In the genomic region with DNA sequence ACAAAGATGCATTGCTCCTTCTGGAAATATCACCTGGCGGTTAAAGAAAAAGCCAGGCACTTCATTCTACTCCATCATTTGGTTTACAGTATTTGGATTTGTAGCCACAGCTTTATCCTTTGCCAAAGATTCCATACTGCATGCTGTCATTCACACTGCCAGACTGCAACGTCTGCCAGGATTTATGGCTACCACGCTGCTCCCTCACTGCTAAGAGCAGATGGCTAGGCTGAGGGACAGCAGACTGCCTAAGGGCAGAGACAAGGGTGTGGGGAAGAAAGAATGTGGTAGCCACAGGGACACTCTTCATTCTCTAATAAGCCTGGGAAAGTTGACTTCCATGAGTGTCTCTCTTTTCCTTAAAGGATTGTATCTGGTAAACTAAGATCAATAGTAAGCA, we compare ENCODE assay signal across 18 cellular contexts.
DNase-seq lines count a peak whose midpoint lies in the region; ATAC-seq and TF ChIP-seq lines count a peak whose summit lies in the region.
"Had no signal": no experiment of that assay in that cellular context is flagged by ENCODE, and none has a peak within 500 bp of the region (broad histone marks: within the 10 kb centered on the region; RNA-seq: fewer than 3 reads in every experiment).

No MANE protein-coding gene starts in this region.

- DNase-seq in D341Med (ENCODE audit: low spot score) (peak; percentile 47), M059J (ENCODE audit: low read depth) (peak; percentile 53), OCI-M1 (lab: John Stamatoyannopoulos, UW) (peak; percentile 7), endodermal cell (peak; percentile 62), Peyer's patch (no peak)
- no peak for DNase-seq in activated naive CD4-positive, alpha-beta T cell (lab: John Stamatoyannopoulos, UW)
- DNase-seq: activated naive CD4-positive, alpha-beta T cell treated with anti-CD3 and anti-CD28 coated beads, Interleukin-2, amount 10 ng/mL, durations not matched to agents 7 days and 5 days; activated T-cell treated with anti-CD3 and anti-CD28 coated beads for 4 hours; CD8-positive, alpha-beta memory T cell; dermis blood vessel endothelial cell; erythroblast; GOT3; NCI-H1048; NCI-H345; pancreas; stimulated activated CD4-positive, alpha-beta T cell treated with anti-CD3 and anti-CD28 coated beads, Interleukin-4, amount 100 ng/mL, for 24 hours had no signal

- H3K4me3 ChIP-seq in endodermal cell (ENCODE audit: low read length) (no peak overlapping the region), Peyer's patch (no peak overlapping the region)
- H3K4me3 ChIP-seq: pancreas had no signal

- no peak overlapping the region for H3K4me3 Mint-ChIP-seq in endodermal cell
- H3K4me3 Mint-ChIP-seq: activated naive CD4-positive, alpha-beta T cell treated with anti-CD3 and anti-CD28 coated beads, Interleukin-2, amount 10 ng/mL, durations not matched to agents 7 days and 5 days; CD8-positive, alpha-beta memory T cell had no signal

- no peaks in the 10 kb centered on the region for H3K9me3 Mint-ChIP-seq in endodermal cell

- H3K9ac ChIP-seq in endodermal cell (ENCODE audit: extremely low read depth, low read length, poor library complexity, severe bottlenecking), result no peak overlapping the region

- H3K27ac Mint-ChIP-seq in endodermal cell, result no peak overlapping the region
- H3K27ac Mint-ChIP-seq: activated naive CD4-positive, alpha-beta T cell treated with anti-CD3 and anti-CD28 coated beads, Interleukin-2, amount 10 ng/mL, durations not matched to agents 7 days and 5 days; CD8-positive, alpha-beta memory T cell had no signal

- no peaks in the 10 kb centered on the region for H3K9me3 ChIP-seq in endodermal cell (ENCODE audit: control insufficient read depth, low read length)
- H3K9me3 ChIP-seq in Peyer's patch, result no peaks in the 10 kb centered on the region
- H3K9me3 ChIP-seq: pancreas had no signal

- TF ChIP-seq CTCF in endodermal cell (conservative IDR thresholded peaks at IDR 0.05) (no peak), Peyer's patch (IDR thresholded peaks at IDR 0.05) (no peak)

- no peaks in the 10 kb centered on the region for H3K27me3 Mint-ChIP-seq in endodermal cell (ENCODE audit: insufficient read depth)
- H3K27me3 Mint-ChIP-seq: activated naive CD4-positive, alpha-beta T cell treated with anti-CD3 and anti-CD28 coated beads, Interleukin-2, amount 10 ng/mL, durations not matched to agents 7 days and 5 days; CD8-positive, alpha-beta memory T cell had no signal

- no peak for TF ChIP-seq POLR2A in Peyer's patch (IDR thresholded peaks at IDR 0.05)

- 66 to 83% methylated on average over 2 to 3 of the region's 3 CpGs for WGBS in endodermal cell (ENCODE audit: insufficient coverage in 1 of 2, insufficient read length in 1 of 2), 2 experiments

- H3K36me3 ChIP-seq in endodermal cell (ENCODE audit: control insufficient read depth, insufficient read depth, low read length), result no peaks in the 10 kb centered on the region
- no peaks in the 10 kb centered on the region for H3K36me3 ChIP-seq in Peyer's patch
- H3K36me3 ChIP-seq: pancreas had no signal

- peaks cover 7% of the 10 kb centered on the region for H3K4me1 Mint-ChIP-seq in endodermal cell
- H3K4me1 Mint-ChIP-seq: activated naive CD4-positive, alpha-beta T cell treated with anti-CD3 and anti-CD28 coated beads, Interleukin-2, amount 10 ng/mL, durations not matched to agents 7 days and 5 days; CD8-positive, alpha-beta memory T cell had no signal

- H3K4me1 ChIP-seq in endodermal cell (ENCODE audit: control insufficient read depth, insufficient read depth, low read length) (no peaks in the 10 kb centered on the region), Peyer's patch (no peaks in the 10 kb centered on the region)
- H3K4me1 ChIP-seq: pancreas had no signal

- ATAC-seq in GM21360 (IDR thresholded peaks at IDR 0.05; ENCODE audit: unreplicated experiment) (no peak), HG03460 (IDR thresholded peaks at IDR 0.05; ENCODE audit: unreplicated experiment) (no peak)
- ATAC-seq: pancreas had no signal

- H3K36me3 Mint-ChIP-seq in endodermal cell (ENCODE audit: low read depth), result no peaks in the 10 kb centered on the region
- H3K36me3 Mint-ChIP-seq: activated naive CD4-positive, alpha-beta T cell treated with anti-CD3 and anti-CD28 coated beads, Interleukin-2, amount 10 ng/mL, durations not matched to agents 7 days and 5 days; CD8-positive, alpha-beta memory T cell had no signal

- H3K27me3 ChIP-seq in endodermal cell (ENCODE audit: control insufficient read depth, insufficient read depth, low read length, poor library complexity, severe bottlenecking), result no peaks in the 10 kb centered on the region
- no peaks in the 10 kb centered on the region for H3K27me3 ChIP-seq in Peyer's patch
- H3K27me3 ChIP-seq: pancreas had no signal

- H3K27ac ChIP-seq in endodermal cell (ENCODE audit: low read depth, low read length) (no peak overlapping the region), Peyer's patch (no peak overlapping the region)
- H3K27ac ChIP-seq: pancreas had no signal

Comparison
In these comparisons a context has a peak if more than half of its experiments do, and no peak if none do; other contexts are left out.
1. DNase-seq: peak in D341Med (single experiment), M059J (single experiment), OCI-M1 (single experiment) and endodermal cell (single experiment); none in activated naive CD4-positive, alpha-beta T cell (0 of 4) and Peyer's patch (0 of 3).